In genomic region chr2:25369876-25370275, GRCh38 we compare ENCODE assay signal across 16 cellular contexts.
"Had no signal": no experiment of that assay in that cellular context is flagged by ENCODE, and none has a peak within 500 bp of the region (broad histone marks: within the 10 kb centered on the region; RNA-seq: fewer than 3 reads in every experiment).

No MANE protein-coding gene starts in this region.

- H3K4me3 ChIP-seq: gastrocnemius medialis, heart left ventricle, SJSA1, suprapubic skin, transverse colon had no signal

- H3K36me3 ChIP-seq: gastrocnemius medialis, heart left ventricle, neutrophil, SJSA1, suprapubic skin, transverse colon had no signal

- H3K27me3 ChIP-seq: gastrocnemius medialis, heart left ventricle, SJSA1, suprapubic skin, transverse colon had no signal

- H3K27ac ChIP-seq: gastrocnemius medialis, heart left ventricle, neutrophil, parathyroid adenoma, SJSA1, suprapubic skin, transverse colon had no signal

- H3K79me2 ChIP-seq: parathyroid adenoma had no signal

- H2AFZ ChIP-seq: parathyroid adenoma had no signal

- DNase-seq: activated CD4-positive, alpha-beta memory T cell treated with anti-CD3 and anti-CD28 coated beads for 36 hours; activated naive CD4-positive, alpha-beta T cell treated with anti-CD3 and anti-CD28 coated beads, Interleukin-2, amount 50 U/mL, for 16 hours; activated T-cell treated with anti-CD3 and anti-CD28 coated beads, Interleukin-2, amount 50 U/mL, for 1 hour; effector CD8-positive, alpha-beta T cell; gastrocnemius medialis; kidney glomerular epithelial cell; left ventricle myocardium superior; natural killer cell; T-helper 2 cell; transverse colon had no signal

- H3K9me3 ChIP-seq: gastrocnemius medialis, heart left ventricle, neutrophil, SJSA1, suprapubic skin, transverse colon had no signal

- ATAC-seq: esophagus mucosa, gastrocnemius medialis, heart left ventricle, left ventricle myocardium superior, natural killer cell had no signal

- H3K4me1 ChIP-seq: SJSA1, transverse colon had no signal
